In the genomic region with DNA sequence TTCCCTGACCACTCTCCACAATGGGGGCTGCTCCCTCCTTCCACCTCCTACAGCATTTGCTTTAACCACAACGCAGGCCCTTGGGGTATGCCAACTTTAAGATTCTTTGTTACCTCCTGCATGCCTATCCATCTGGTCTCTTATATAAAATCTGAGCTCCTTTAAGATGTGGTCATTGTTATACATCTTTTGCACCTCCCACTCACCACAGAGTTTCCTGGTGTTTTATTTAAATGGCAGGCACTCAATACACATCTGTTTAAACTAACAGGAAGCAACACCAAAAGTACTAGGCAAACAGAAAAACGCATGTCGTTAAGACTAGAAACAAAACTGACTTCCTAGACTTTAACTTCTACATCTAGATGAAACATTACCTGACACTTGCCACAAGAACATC, we compare ENCODE assay signal across 9 cellular contexts. TPM values are rescaled to one million over a fixed set of nuclear protein-coding genes. Genes with fewer than 3 reads are reported as not detected.
DNase-seq lines count a peak whose midpoint lies in the region; ATAC-seq and TF ChIP-seq lines count a peak whose summit lies in the region.
"Had no signal": no experiment of that assay in that cellular context is flagged by ENCODE, and none has a peak within 500 bp of the region (broad histone marks: within the 10 kb centered on the region; RNA-seq: fewer than 3 reads in every experiment).

No MANE protein-coding gene starts in this region.

- H3K27ac ChIP-seq in DND-41 (ENCODE audit: low read length), result no peak overlapping the region
- no peak overlapping the region for H3K27ac ChIP-seq in psoas muscle

- DNase-seq in DND-41 (peak; percentile 44), psoas muscle (no peak), A172 (ENCODE audit: low spot score) (no peak), NCI-H2196 treated with DMSO at 0.1 percent for 48 hours (lab: John Stamatoyannopoulos, UW; ENCODE audit: unreplicated experiment) (no peak), RKO (ENCODE audit: low spot score) (no peak)
- peak in 1 of 2 donors; percentile 10 for DNase-seq in activated naive CD4-positive, alpha-beta T cell treated with anti-CD3 and anti-CD28 coated beads, Interleukin-2, amount 50 U/mL, for 72 hours (ENCODE audit: low spot score in 2 of 2)
- DNase-seq: NCI-H2171 treated with DMSO at 0.1 percent for 48 hours had no signal

- WGBS in psoas muscle, 3 donors, result 62 to 72% (median 68%) methylated on average over 3 of the region's 3 CpGs

- H3K4me2 ChIP-seq in DND-41 (ENCODE audit: insufficient read depth, low read length), result no peak overlapping the region

- H3K9me3 Mint-ChIP-seq in activated naive CD4-positive, alpha-beta T cell treated with anti-CD3 and anti-CD28 coated beads, Interleukin-2, amount 50 U/mL, for 72 hours, result peaks cover 3 to 11% of the 10 kb centered on the region in 2 donors

- H3K9ac ChIP-seq in DND-41 (ENCODE audit: low read depth, low read length), result no peak overlapping the region

- H3K27me3 ChIP-seq in DND-41 (ENCODE audit: insufficient read depth, low read length, poor library complexity) (no peaks in the 10 kb centered on the region), psoas muscle (ENCODE audit: insufficient read depth in 3 of 3, low read length in 2 of 3) (no peaks in the 10 kb centered on the region)

- H3K9me3 ChIP-seq in DND-41 (ENCODE audit: insufficient read depth, low read length, severe bottlenecking) (no peaks in the 10 kb centered on the region), psoas muscle (no peaks in the 10 kb centered on the region)

- H3K36me3 Mint-ChIP-seq in activated naive CD4-positive, alpha-beta T cell treated with anti-CD3 and anti-CD28 coated beads, Interleukin-2, amount 50 U/mL, for 72 hours, result peaks cover 10 to 36% of the 10 kb centered on the region in 2 donors

- no peak overlapping the region for H3K4me3 ChIP-seq in DND-41 (ENCODE audit: low read depth in 1 of 2, low read length in 2 of 2)
- H3K4me3 ChIP-seq in psoas muscle, result no peak overlapping the region

- intact Hi-C loops in psoas muscle (cut with DNase I), result no loop called here

- ATAC-seq in DND-41 (ENCODE audit: insufficient read depth, low read depth), result peak; percentile 97
- ATAC-seq in GM19395 (IDR thresholded peaks at IDR 0.05; ENCODE audit: unreplicated experiment), result peak; percentile 87
- ATAC-seq in HG03103 (IDR thresholded peaks at IDR 0.05; ENCODE audit: low read depth, unreplicated experiment), result peak; percentile 59
- ATAC-seq in activated naive CD4-positive, alpha-beta T cell treated with anti-CD3 and anti-CD28 coated beads, Interleukin-2, amount 50 U/mL, for 72 hours, result peak; percentile 59 to 64
- no peak for ATAC-seq in psoas muscle

- H3K36me3 ChIP-seq in DND-41 (ENCODE audit: insufficient read depth, low read length) (no peaks in the 10 kb centered on the region), psoas muscle (ENCODE audit: insufficient read depth in 1 of 2, low read depth in 1 of 2) (no peaks in the 10 kb centered on the region)

- no peaks in the 10 kb centered on the region for H4K20me1 ChIP-seq in DND-41 (ENCODE audit: insufficient read depth, low read length)

- no peaks in the 10 kb centered on the region for H3K79me2 ChIP-seq in DND-41 (ENCODE audit: insufficient read depth, low read length)

- peak overlapping the region; percentile 74 to 98 for H3K27ac Mint-ChIP-seq in activated naive CD4-positive, alpha-beta T cell treated with anti-CD3 and anti-CD28 coated beads, Interleukin-2, amount 50 U/mL, for 72 hours

- H2AFZ ChIP-seq in DND-41 (ENCODE audit: low read depth, low read length), result no peak overlapping the region

- TF ChIP-seq CTCF in DND-41 (IDR thresholded peaks at IDR 0.05; ENCODE audit: borderline replicate concordance, extremely low read depth, low read length, poor library complexity, severe bottlenecking) (no peak), psoas muscle (IDR thresholded peaks at IDR 0.05) (no peak)

- H3K4me1 ChIP-seq in DND-41 (ENCODE audit: insufficient read depth, low read length) (peaks cover 14% of the 10 kb centered on the region), psoas muscle (peaks cover 8% of the 10 kb centered on the region)

RNA-seq across cellular contexts. Expression of gene SLC25A13, which starts 36.3 kb away (rescaled TPM):
- 10 to 100 TPM; 13.2 to 13.7 TPM for total RNA-seq in activated naive CD4-positive, alpha-beta T cell treated with anti-CD3 and anti-CD28 coated beads, Interleukin-2, amount 50 U/mL, for 72 hours
- 10 to 100 TPM in 1 of 4 donors, 1 to 10 TPM in 3; 3.3 to 10.8 (median 8.5) TPM for total RNA-seq in psoas muscle
- polyA plus RNA-seq in psoas muscle, result 10 to 100 TPM in 1 of 3 donors, 1 to 10 TPM in 2; 7.4 to 31.6 (median 9.7) TPM
- 71.3 and 73.5 TPM in 2 replicates for total RNA-seq in A172 (2014; rRNA removed; shearing (Covaris generic))

Comparison
In these comparisons a context has a peak if more than half of its experiments do, and no peak if none do; other contexts are left out.
1. ATAC-seq: peak in DND-41 (single experiment), GM19395 (single experiment), HG03103 (single experiment) and activated naive CD4-positive, alpha-beta T cell treated with anti-CD3 and anti-CD28 coated beads, Interleukin-2, amount 50 U/mL, for 72 hours (2 of 2); none in psoas muscle (0 of 4).